Comparison of ENCODE assay signal across 30 cellular contexts in genomic region chr9:78543353-78543752, GRCh38.
"Had no signal": no experiment of that assay in that cellular context is flagged by ENCODE, and none has a peak within 500 bp of the region (broad histone marks: within the 10 kb centered on the region; RNA-seq: fewer than 3 reads in every experiment).

No MANE protein-coding gene starts in this region.

- DNase-seq: activated CD4-positive, alpha-beta T cell treated with anti-CD3 and anti-CD28 coated beads for 36 hours; activated CD4-positive, CD25-positive, alpha-beta regulatory T cell; activated CD8-positive, alpha-beta memory T cell treated with anti-CD3 and anti-CD28 coated beads, Interleukin-2, amount 10 ng/mL, durations not matched to agents 7 days and 5 days; activated CD8-positive, alpha-beta T cell treated with anti-CD3 and anti-CD28 coated beads, Interleukin-2, amount 10 ng/mL, durations not matched to agents 7 days and 5 days; activated naive CD4-positive, alpha-beta T cell; activated T-cell treated with anti-CD3 and anti-CD28 coated beads, Interleukin-2, amount 50 U/mL, for 48 hours; aorta; body of pancreas; cerebellar nuclear complex; colonic mucosa; dorsolateral prefrontal cortex; effector memory CD8-positive, alpha-beta T cell; foreskin fibroblast; left cardiac atrium; left ventricle myocardium superior; mucosa of descending colon; pancreas; sigmoid colon; small intestine; stimulated activated CD4-positive, alpha-beta T cell treated with anti-CD3 and anti-CD28 coated beads, Interleukin-1b, Interleukin-23, amount 100 ng/mL, for 48 hours; stimulated activated CD4-positive, alpha-beta T cell treated with anti-CD3 and anti-CD28 coated beads, Interleukin-4, amount 100 ng/mL, for 4 hours; stimulated activated CD8-positive, alpha-beta memory T cell treated with anti-CD3 and anti-CD28 coated beads, Interleukin-4, amount 100 ng/mL, for 48 hours; stomach; SW 1271; tibial artery; upper lobe of right lung had no signal

- H3K9me3 ChIP-seq: body of pancreas, colonic mucosa, mucosa of descending colon, pancreas, prostate gland, sigmoid colon, stomach, tibial artery, upper lobe of right lung had no signal

- H3K36me3 ChIP-seq: cardiac muscle cell, colonic mucosa, pancreas, prostate gland, sigmoid colon, stomach, tibial artery, upper lobe of right lung had no signal

- H3K4me3 ChIP-seq: body of pancreas, cardiac muscle cell, colonic mucosa, dorsolateral prefrontal cortex, mucosa of descending colon, pancreas, prostate gland, sigmoid colon, stomach, tibial artery, upper lobe of right lung had no signal

- H3K4me1 ChIP-seq: body of pancreas, colonic mucosa, pancreas, prostate gland, sigmoid colon, stomach, upper lobe of right lung had no signal

- ATAC-seq: activated CD4-positive, alpha-beta T cell treated with anti-CD3 and anti-CD28 coated beads for 36 hours; activated CD8-positive, alpha-beta memory T cell treated with anti-CD3 and anti-CD28 coated beads, Interleukin-2, amount 10 ng/mL, durations not matched to agents 7 days and 5 days; activated CD8-positive, alpha-beta T cell treated with anti-CD3 and anti-CD28 coated beads, Interleukin-2, amount 10 ng/mL, durations not matched to agents 7 days and 5 days; body of pancreas; effector memory CD8-positive, alpha-beta T cell; left cardiac atrium; left ventricle myocardium superior; mucosa of descending colon; natural killer cell treated with Interleukin-12 subunit alpha and Interleukin-12 subunit beta and Interleukin-15 and Interleukin-18, amount 100 ng/mL, for 72 hours; stimulated activated memory B cell treated with anti-CD40 and anti-IgM and Interleukin-4, amounts not matched to agents 10 μg/mL and 1 μg/mL and 100 μg/mL, for 72 hours; upper lobe of right lung had no signal

- H3K27me3 ChIP-seq: body of pancreas, colonic mucosa, dorsolateral prefrontal cortex, pancreas, sigmoid colon, stomach, upper lobe of right lung had no signal

- H3K27ac ChIP-seq: body of pancreas, cardiac muscle cell, colonic mucosa, pancreas, prostate gland, sigmoid colon, stomach, tibial artery, upper lobe of right lung had no signal
